In genomic region chr2:215410932-215411285, GRCh38 we compare ENCODE assay signal across 11 cellular contexts. TPM values are rescaled to one million over a fixed set of nuclear protein-coding genes. Genes with fewer than 3 reads are reported as not detected.
DNase-seq lines count a peak whose midpoint lies in the region; ATAC-seq and TF ChIP-seq lines count a peak whose summit lies in the region.
"Had no signal": no experiment of that assay in that cellular context is flagged by ENCODE, and none has a peak within 500 bp of the region (broad histone marks: within the 10 kb centered on the region; RNA-seq: fewer than 3 reads in every experiment).

No MANE protein-coding gene starts in this region.

- H3K4me1 Mint-ChIP-seq in WTC11, result peaks cover 3% of the 10 kb centered on the region; the same call in 1 of the 2 replicates
- H3K4me1 Mint-ChIP-seq: CD4-positive, alpha-beta memory T cell had no signal

- H3K9me3 ChIP-seq in gastroesophageal sphincter (no peaks in the 10 kb centered on the region), vagina (no peaks in the 10 kb centered on the region)

- intact Hi-C loops in vagina (cut with DNase I), result no loop called here

- H3K36me3 Mint-ChIP-seq in WTC11, result peaks cover 47% of the 10 kb centered on the region
- H3K36me3 Mint-ChIP-seq: CD4-positive, alpha-beta memory T cell had no signal

- H3K27ac ChIP-seq in gastroesophageal sphincter, result peak overlapping the region; percentile 73 to 80 (median 76)
- H3K27ac ChIP-seq in vagina, result no peak overlapping the region

- DNase-seq in A172 (ENCODE audit: low spot score) (peak; percentile 95), HCEC 1CT (peak; percentile 97), WTC11 (ENCODE audit: low spot score) (no peak), NCI-H1105 (lab: John Stamatoyannopoulos, UW) (no peak), NCI-H2081 (lab: John Stamatoyannopoulos, UW) (no peak), vagina (ENCODE audit: extremely low spot score in 2 of 2) (no peak)
- DNase-seq: CD4-positive, alpha-beta memory T cell; central memory CD4-positive, alpha-beta T cell had no signal

- POLR2A ChIA-PET in WTC11 (lab: Charles Lee), result no interaction called here

- 0 to 6% methylated on average over 1 of the region's 1 CpG for WGBS in gastroesophageal sphincter (ENCODE audit: low coverage in 1 of 2), 2 donors

- H3K4me3 ChIP-seq in gastroesophageal sphincter, result no peak overlapping the region
- H3K4me3 ChIP-seq in vagina, result no peak overlapping the region
- H3K4me3 ChIP-seq: skin epidermis had no signal

- no peak overlapping the region for H3K27ac Mint-ChIP-seq in WTC11
- H3K27ac Mint-ChIP-seq: CD4-positive, alpha-beta memory T cell had no signal

- H3K36me3 ChIP-seq in gastroesophageal sphincter (peaks cover 4 to 83% of the 10 kb centered on the region in 2 donors), vagina (peaks cover 0 to 19% of the 10 kb centered on the region in 2 donors)

- CTCF ChIA-PET in WTC11 (lab: Charles Lee), result no interaction called here

- no peaks in the 10 kb centered on the region for H3K9me3 Mint-ChIP-seq in WTC11

- H3K4me1 ChIP-seq in gastroesophageal sphincter, result peaks cover 0 to 38% (median 13%) of the 10 kb centered on the region in 3 donors
- H3K4me1 ChIP-seq in vagina, result no peaks in the 10 kb centered on the region

- H3K27me3 Mint-ChIP-seq in WTC11 (ENCODE audit: low read depth), result no peaks in the 10 kb centered on the region

- TF ChIP-seq POLR2A in gastroesophageal sphincter (IDR thresholded peaks at IDR 0.05) (no peak), vagina (IDR thresholded peaks at IDR 0.05) (no peak)

- H3K4me3 Mint-ChIP-seq in WTC11, result no peak overlapping the region
- H3K4me3 Mint-ChIP-seq: CD4-positive, alpha-beta memory T cell had no signal

- TF ChIP-seq EP300 in gastroesophageal sphincter (IDR thresholded peaks at IDR 0.05), result no peak

- H3K27me3 ChIP-seq in gastroesophageal sphincter (no peaks in the 10 kb centered on the region), vagina (no peaks in the 10 kb centered on the region)

- no peak for ATAC-seq in WTC11
- ATAC-seq in gastroesophageal sphincter, result peak; percentile 88
- no peak for ATAC-seq in GM19455 (IDR thresholded peaks at IDR 0.05; ENCODE audit: unreplicated experiment)

- TF ChIP-seq CTCF in WTC11 (IDR thresholded peaks at IDR 0.05), result no peak
- no peak for TF ChIP-seq CTCF in gastroesophageal sphincter (IDR thresholded peaks at IDR 0.05)
- no peak for TF ChIP-seq CTCF in vagina (IDR thresholded peaks at IDR 0.05)

TF ChIP-seq in WTC11, 78 proteins besides CTCF, POLR2A, EP300 and RAD21:
- no peak for TF ChIP-seq HMGXB4 (CRISPR knock-in tag; IDR thresholded peaks at IDR 0.05)
- TF ChIP-seq RORB (CRISPR knock-in tag; IDR thresholded peaks at IDR 0.05), result peak; percentile 4; the same call in 1 of the 2 replicates
- no peak for TF ChIP-seq ZBTB43 (CRISPR knock-in tag; IDR thresholded peaks at IDR 0.05)
- TF ChIP-seq ZNF671 (CRISPR knock-in tag; IDR thresholded peaks at IDR 0.05), result no peak
- no peak for TF ChIP-seq ZNF423 (CRISPR knock-in tag; IDR thresholded peaks at IDR 0.05)
- no peak for TF ChIP-seq FOXP4 (CRISPR knock-in tag; IDR thresholded peaks at IDR 0.05)

RNA-seq across cellular contexts. Expression of gene FN1, which starts 25.0 kb away (rescaled TPM):
- 15.5 and 17.2 TPM in 2 replicates for total RNA-seq in A172 (2014; rRNA removed; shearing (Covaris generic))
- total RNA-seq in WTC11 (2021) (102 to 115 TPM (median 111 TPM) in 3 replicates), gastroesophageal sphincter (1,000 to 10,000 TPM; 1,699 to 4,986 (median 1,920) TPM), vagina (292 TPM)
- total RNA-seq: CD4-positive, alpha-beta memory T cell had no signal

Comparison
In these comparisons a context has a peak if more than half of its experiments do, and no peak if none do; other contexts are left out.
1. DNase-seq: peak in A172 (single experiment) and HCEC 1CT (single experiment); none in WTC11 (single experiment), NCI-H1105 (single experiment), NCI-H2081 (0 of 2) and vagina (0 of 2).